Comparison of ENCODE assay signal across 1 cellular context in genomic region chr20:24772667-24773066, GRCh38.
TF ChIP-seq lines count a peak whose summit lies in the region.

No MANE protein-coding gene starts in this region.

TF ChIP-seq in HepG2, 621 proteins besides CTCF, POLR2A, EP300 and RAD21 (continued from another document and continues in another):
- TF ChIP-seq TOPORS (CRISPR knock-in tag; IDR thresholded peaks at IDR 0.05): no peak
- no peak for TF ChIP-seq SETDB1 (CRISPR knock-in tag; IDR thresholded peaks at IDR 0.05; ENCODE audit: borderline replicate concordance)
- TF ChIP-seq MATR3 (CRISPR knock-in tag; IDR thresholded peaks at IDR 0.05): no peak
- no peak for TF ChIP-seq FOXO1 (CRISPR knock-in tag; IDR thresholded peaks at IDR 0.05)
- no peak for TF ChIP-seq TSC22D2 (CRISPR knock-in tag; IDR thresholded peaks at IDR 0.05; ENCODE audit: borderline replicate concordance)
- TF ChIP-seq STAT6 (CRISPR knock-in tag; IDR thresholded peaks at IDR 0.05; ENCODE audit: borderline replicate concordance): no peak
- TF ChIP-seq ZNF335 (CRISPR knock-in tag; IDR thresholded peaks at IDR 0.05): no peak
- TF ChIP-seq DNMT1 (CRISPR knock-in tag; IDR thresholded peaks at IDR 0.05): no peak
- TF ChIP-seq CREB1 (IDR thresholded peaks at IDR 0.05): peak; percentile 74
- no peak for TF ChIP-seq CREB1 (CRISPR knock-in tag; IDR thresholded peaks at IDR 0.05)
- no peak for TF ChIP-seq ZSCAN29 (CRISPR knock-in tag; conservative IDR thresholded peaks at IDR 0.05)
- no peak for TF ChIP-seq TBX3 (IDR thresholded peaks at IDR 0.05; ENCODE audit: borderline replicate concordance)
- TF ChIP-seq, protein P1, sequence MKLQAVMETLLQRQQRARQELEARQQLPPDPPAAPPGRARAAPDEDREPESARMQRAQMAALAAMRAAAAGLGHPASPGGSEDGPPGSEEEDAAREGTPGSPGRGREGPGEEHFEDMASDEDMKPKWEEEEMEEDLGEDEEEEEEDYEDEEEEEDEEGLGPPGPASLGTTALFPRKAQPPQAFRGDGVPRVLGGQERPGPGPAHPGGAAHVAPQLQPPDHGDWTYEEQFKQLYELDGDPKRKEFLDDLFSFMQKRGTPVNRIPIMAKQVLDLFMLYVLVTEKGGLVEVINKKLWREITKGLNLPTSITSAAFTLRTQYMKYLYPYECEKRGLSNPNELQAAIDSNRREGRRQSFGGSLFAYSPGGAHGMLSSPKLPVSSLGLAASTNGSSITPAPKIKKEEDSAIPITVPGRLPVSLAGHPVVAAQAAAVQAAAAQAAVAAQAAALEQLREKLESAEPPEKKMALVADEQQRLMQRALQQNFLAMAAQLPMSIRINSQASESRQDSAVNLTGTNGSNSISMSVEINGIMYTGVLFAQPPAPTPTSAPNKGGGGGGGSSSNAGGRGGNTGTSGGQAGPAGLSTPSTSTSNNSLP (IDR thresholded peaks at IDR 0.05; ENCODE audit: low read depth, low read length): no peak
- no peak for TF ChIP-seq E2F1 (CRISPR knock-in tag; IDR thresholded peaks at IDR 0.05)
- no peak for TF ChIP-seq ATF1 (CRISPR knock-in tag; IDR thresholded peaks at IDR 0.05)
- TF ChIP-seq MAF1 (CRISPR knock-in tag; IDR thresholded peaks at IDR 0.05; ENCODE audit: borderline replicate concordance): no peak
- TF ChIP-seq ZNF577 (CRISPR knock-in tag; IDR thresholded peaks at IDR 0.05; ENCODE audit: borderline replicate concordance, low read depth): no peak
- TF ChIP-seq ZNF557 (CRISPR knock-in tag; IDR thresholded peaks at IDR 0.05): no peak
- no peak for TF ChIP-seq ZNF20 (CRISPR knock-in tag; IDR thresholded peaks at IDR 0.05)
- peak; percentile 14; the same call in 1 of the 2 replicates for TF ChIP-seq CEBPB (IDR thresholded peaks at IDR 0.05; ENCODE audit: borderline replicate concordance, low read depth, low read length)
- TF ChIP-seq, protein P2, sequence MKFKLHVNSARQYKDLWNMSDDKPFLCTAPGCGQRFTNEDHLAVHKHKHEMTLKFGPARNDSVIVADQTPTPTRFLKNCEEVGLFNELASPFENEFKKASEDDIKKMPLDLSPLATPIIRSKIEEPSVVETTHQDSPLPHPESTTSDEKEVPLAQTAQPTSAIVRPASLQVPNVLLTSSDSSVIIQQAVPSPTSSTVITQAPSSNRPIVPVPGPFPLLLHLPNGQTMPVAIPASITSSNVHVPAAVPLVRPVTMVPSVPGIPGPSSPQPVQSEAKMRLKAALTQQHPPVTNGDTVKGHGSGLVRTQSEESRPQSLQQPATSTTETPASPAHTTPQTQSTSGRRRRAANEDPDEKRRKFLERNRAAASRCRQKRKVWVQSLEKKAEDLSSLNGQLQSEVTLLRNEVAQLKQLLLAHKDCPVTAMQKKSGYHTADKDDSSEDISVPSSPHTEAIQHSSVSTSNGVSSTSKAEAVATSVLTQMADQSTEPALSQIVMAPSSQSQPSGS (CRISPR knock-in tag; IDR thresholded peaks at IDR 0.05): 0 out of 2 replicates have a peak, but pooled peaks have one; percentile 49
- no peak for TF ChIP-seq ZFP90 (CRISPR knock-in tag; IDR thresholded peaks at IDR 0.05; ENCODE audit: borderline replicate concordance)
- no peak for TF ChIP-seq GATAD1 (CRISPR knock-in tag; IDR thresholded peaks at IDR 0.05)
- peak; percentile 81 for TF ChIP-seq ATF7 (IDR thresholded peaks at IDR 0.05)
- TF ChIP-seq ATF7 (CRISPR knock-in tag; IDR thresholded peaks at IDR 0.05): no peak
- no peak for TF ChIP-seq THAP9 (CRISPR knock-in tag; IDR thresholded peaks at IDR 0.05; ENCODE audit: borderline replicate concordance)
- no peak for TF ChIP-seq ZNF770 (CRISPR knock-in tag; IDR thresholded peaks at IDR 0.05)
- TF ChIP-seq MEF2D (CRISPR knock-in tag; IDR thresholded peaks at IDR 0.05): no peak
- TF ChIP-seq, protein P3, sequence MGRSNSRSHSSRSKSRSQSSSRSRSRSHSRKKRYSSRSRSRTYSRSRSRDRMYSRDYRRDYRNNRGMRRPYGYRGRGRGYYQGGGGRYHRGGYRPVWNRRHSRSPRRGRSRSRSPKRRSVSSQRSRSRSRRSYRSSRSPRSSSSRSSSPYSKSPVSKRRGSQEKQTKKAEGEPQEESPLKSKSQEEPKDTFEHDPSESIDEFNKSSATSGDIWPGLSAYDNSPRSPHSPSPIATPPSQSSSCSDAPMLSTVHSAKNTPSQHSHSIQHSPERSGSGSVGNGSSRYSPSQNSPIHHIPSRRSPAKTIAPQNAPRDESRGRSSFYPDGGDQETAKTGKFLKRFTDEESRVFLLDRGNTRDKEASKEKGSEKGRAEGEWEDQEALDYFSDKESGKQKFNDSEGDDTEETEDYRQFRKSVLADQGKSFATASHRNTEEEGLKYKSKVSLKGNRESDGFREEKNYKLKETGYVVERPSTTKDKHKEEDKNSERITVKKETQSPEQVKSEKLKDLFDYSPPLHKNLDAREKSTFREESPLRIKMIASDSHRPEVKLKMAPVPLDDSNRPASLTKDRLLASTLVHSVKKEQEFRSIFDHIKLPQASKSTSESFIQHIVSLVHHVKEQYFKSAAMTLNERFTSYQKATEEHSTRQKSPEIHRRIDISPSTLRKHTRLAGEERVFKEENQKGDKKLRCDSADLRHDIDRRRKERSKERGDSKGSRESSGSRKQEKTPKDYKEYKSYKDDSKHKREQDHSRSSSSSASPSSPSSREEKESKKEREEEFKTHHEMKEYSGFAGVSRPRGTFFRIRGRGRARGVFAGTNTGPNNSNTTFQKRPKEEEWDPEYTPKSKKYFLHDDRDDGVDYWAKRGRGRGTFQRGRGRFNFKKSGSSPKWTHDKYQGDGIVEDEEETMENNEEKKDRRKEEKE (IDR thresholded peaks at IDR 0.05): no peak
- TF ChIP-seq, protein P4, sequence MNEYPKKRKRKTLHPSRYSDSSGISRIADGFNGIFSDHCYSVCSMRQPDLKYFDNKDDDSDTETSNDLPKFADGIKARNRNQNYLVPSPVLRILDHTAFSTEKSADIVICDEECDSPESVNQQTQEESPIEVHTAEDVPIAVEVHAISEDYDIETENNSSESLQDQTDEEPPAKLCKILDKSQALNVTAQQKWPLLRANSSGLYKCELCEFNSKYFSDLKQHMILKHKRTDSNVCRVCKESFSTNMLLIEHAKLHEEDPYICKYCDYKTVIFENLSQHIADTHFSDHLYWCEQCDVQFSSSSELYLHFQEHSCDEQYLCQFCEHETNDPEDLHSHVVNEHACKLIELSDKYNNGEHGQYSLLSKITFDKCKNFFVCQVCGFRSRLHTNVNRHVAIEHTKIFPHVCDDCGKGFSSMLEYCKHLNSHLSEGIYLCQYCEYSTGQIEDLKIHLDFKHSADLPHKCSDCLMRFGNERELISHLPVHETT (CRISPR knock-in tag; conservative IDR thresholded peaks at IDR 0.05): no peak
- 0 out of 2 replicates have a peak, but pooled peaks have one; percentile 32 for TF ChIP-seq NR2C2 (CRISPR knock-in tag; IDR thresholded peaks at IDR 0.05; ENCODE audit: borderline replicate concordance)
- TF ChIP-seq FOXM1 (CRISPR knock-in tag; IDR thresholded peaks at IDR 0.05): no peak
- no peak for TF ChIP-seq NFIB (CRISPR knock-in tag; IDR thresholded peaks at IDR 0.05; ENCODE audit: borderline replicate concordance)
- TF ChIP-seq ZFP41 (CRISPR knock-in tag; IDR thresholded peaks at IDR 0.05; ENCODE audit: borderline replicate concordance): no peak
- TF ChIP-seq ZNF790 (CRISPR knock-in tag; IDR thresholded peaks at IDR 0.05; ENCODE audit: borderline replicate concordance): no peak
- TF ChIP-seq ZNF24 (IDR thresholded peaks at IDR 0.05): no peak
- TF ChIP-seq ZNF207 (IDR thresholded peaks at IDR 0.05; ENCODE audit: borderline replicate concordance): no peak
- TF ChIP-seq ZBTB7A (CRISPR knock-in tag; IDR thresholded peaks at IDR 0.05): no peak
- TF ChIP-seq HMGXB4 (CRISPR knock-in tag; IDR thresholded peaks at IDR 0.05; ENCODE audit: borderline replicate concordance in 1 of 2, low read depth in 1 of 2): no peak
- no peak for TF ChIP-seq CC2D1A (CRISPR knock-in tag; IDR thresholded peaks at IDR 0.05)
- no peak for TF ChIP-seq SP5 (CRISPR knock-in tag; IDR thresholded peaks at IDR 0.05; ENCODE audit: borderline replicate concordance, low read depth)
- no peak for TF ChIP-seq CBFB (CRISPR knock-in tag; IDR thresholded peaks at IDR 0.05)
- TF ChIP-seq DMAP1 (CRISPR knock-in tag; IDR thresholded peaks at IDR 0.05): no peak
- no peak for TF ChIP-seq ATF6 (CRISPR knock-in tag; conservative IDR thresholded peaks at IDR 0.05)
